34 cellular contexts compared by ENCODE assay signal in the genomic region with DNA sequence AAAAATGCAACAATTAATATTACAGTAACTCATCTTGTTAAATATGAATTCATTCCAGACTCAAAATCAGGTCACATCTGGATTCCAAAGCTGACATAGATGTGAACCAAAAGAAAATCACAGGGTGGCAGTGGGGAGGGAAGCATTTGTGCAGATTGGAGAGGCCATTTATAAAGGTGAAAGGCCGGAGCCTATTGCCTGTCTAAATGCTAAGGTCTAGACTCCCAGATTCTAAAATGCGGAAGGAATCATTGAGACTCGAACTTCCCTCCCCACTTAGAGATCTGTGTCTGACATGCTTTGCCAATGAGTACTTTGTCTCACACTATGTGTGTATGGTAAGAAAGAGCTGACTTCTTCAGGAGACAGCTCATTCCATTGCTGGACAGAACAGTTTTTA.
"Had no signal": no experiment of that assay in that cellular context is flagged by ENCODE, and none has a peak within 500 bp of the region (broad histone marks: within the 10 kb centered on the region; RNA-seq: fewer than 3 reads in every experiment).

No MANE protein-coding gene starts in this region.

- DNase-seq: activated B cell treated with CpG ODN at 0.5 μM for 24 hours; activated CD4-positive, alpha-beta memory T cell treated with anti-CD3 and anti-CD28 coated beads for 36 hours; activated CD4-positive, alpha-beta T cell treated with anti-CD3 and anti-CD28 coated beads for 48 hours; activated CD8-positive, alpha-beta memory T cell treated with anti-CD3 and anti-CD28 coated beads, Interleukin-2, amount 10 ng/mL, durations not matched to agents 7 days and 5 days; activated CD8-positive, alpha-beta memory T cell treated with anti-CD3 and anti-CD28 coated beads, Interleukin-2, amount 50 U/mL, for 4 hours; activated CD8-positive, alpha-beta T cell treated with anti-CD3 and anti-CD28 coated beads, Interleukin-2, amount 10 ng/mL, durations not matched to agents 7 days and 5 days; activated effector memory CD4-positive, alpha-beta T cell treated with anti-CD3 and anti-CD28 coated beads, Interleukin-2, amount 50 U/mL, for 16 hours; activated naive CD4-positive, alpha-beta T cell treated with anti-CD3 and anti-CD28 coated beads for 36 hours; activated naive CD8-positive, alpha-beta T cell treated with anti-CD3 and anti-CD28 coated beads for 36 hours; activated naive CD8-positive, alpha-beta T cell treated with anti-CD3 and anti-CD28 coated beads, Interleukin-2, amount 50 U/mL, for 24 hours; activated T-cell treated with anti-CD3 and anti-CD28 coated beads, Interleukin-2, amount 50 U/mL, for 1 hour; activated T-cell treated with anti-CD3 and anti-CD28 coated beads, Interleukin-2, amount 50 U/mL, for 48 hours; adrenal gland; amygdala; aorta; body of pancreas; cortex of kidney; dermis blood vessel endothelial cell; effector CD4-positive, alpha-beta T cell; effector memory CD8-positive, alpha-beta T cell; erythroblast; foreskin melanocyte; T-helper 1 cell; T-helper 17 cell; T1000; WERI-Rb-1 had no signal

- H3K9me3 Mint-ChIP-seq: activated B cell treated with CpG ODN at 0.5 μM for 24 hours; activated CD4-positive, alpha-beta memory T cell treated with anti-CD3 and anti-CD28 coated beads for 36 hours; activated naive CD4-positive, alpha-beta T cell treated with anti-CD3 and anti-CD28 coated beads for 36 hours; activated naive CD4-positive, alpha-beta T cell treated with anti-CD3 and anti-CD28 coated beads, Interleukin-2, amount 50 U/mL, for 24 hours; activated naive CD8-positive, alpha-beta T cell treated with anti-CD3 and anti-CD28 coated beads for 36 hours; activated naive CD8-positive, alpha-beta T cell treated with anti-CD3 and anti-CD28 coated beads, Interleukin-2, amount 50 U/mL, for 24 hours; activated T-helper 1 cell treated with anti-CD3 and anti-CD28 coated beads, Interleukin-12 subunit alpha, Interleukin-12 subunit beta, Interleukin-2, Interleukin-4 antibody, amounts not matched to agents 30 ng/mL and 10 ng/mL and 1 ng/mL, durations not matched to agents 14 hours and 24 hours and 36 hours; activated T-helper 2 cell treated with anti-CD3 and anti-CD28 coated beads, Interferon-gamma antibody, Interleukin-2, Interleukin-4, amounts not matched to agents 10 μg/mL and 5 μg/mL and 100 μg/mL, durations not matched to agents 14 hours and 24 hours and 36 hours; central memory CD8-positive, alpha-beta T cell; effector memory CD8-positive, alpha-beta T cell; T-helper 2 cell treated with Interferon-gamma antibody and Interleukin-4, amounts not matched to agents 5 μg/mL and 100 μg/mL, for 36 hours had no signal

- H3K27me3 Mint-ChIP-seq: activated naive CD4-positive, alpha-beta T cell treated with anti-CD3 and anti-CD28 coated beads, Interleukin-2, amount 50 U/mL, for 24 hours; activated naive CD8-positive, alpha-beta T cell treated with anti-CD3 and anti-CD28 coated beads, Interleukin-2, amount 50 U/mL, for 24 hours; T-helper 17 cell had no signal

- H3K4me3 ChIP-seq: adrenal gland, body of pancreas, cardiac muscle cell, esophagus muscularis mucosa, gastroesophageal sphincter had no signal

- H3K4me3 Mint-ChIP-seq: activated B cell treated with CpG ODN at 0.5 μM for 24 hours; activated CD4-positive, alpha-beta memory T cell treated with anti-CD3 and anti-CD28 coated beads for 36 hours; activated CD8-positive, alpha-beta memory T cell treated with anti-CD3 and anti-CD28 coated beads, Interleukin-2, amount 10 ng/mL, durations not matched to agents 7 days and 5 days; activated CD8-positive, alpha-beta T cell treated with anti-CD3 and anti-CD28 coated beads, Interleukin-2, amount 10 ng/mL, durations not matched to agents 7 days and 5 days; activated naive CD4-positive, alpha-beta T cell treated with anti-CD3 and anti-CD28 coated beads for 36 hours; activated naive CD4-positive, alpha-beta T cell treated with anti-CD3 and anti-CD28 coated beads, Interleukin-2, amount 50 U/mL, for 24 hours; activated naive CD8-positive, alpha-beta T cell treated with anti-CD3 and anti-CD28 coated beads for 36 hours; activated naive CD8-positive, alpha-beta T cell treated with anti-CD3 and anti-CD28 coated beads, Interleukin-2, amount 50 U/mL, for 24 hours; activated T-helper 1 cell treated with anti-CD3 and anti-CD28 coated beads, Interleukin-12 subunit alpha, Interleukin-12 subunit beta, Interleukin-2, Interleukin-4 antibody, amounts not matched to agents 30 ng/mL and 10 ng/mL and 1 ng/mL, durations not matched to agents 14 hours and 24 hours and 36 hours; central memory CD8-positive, alpha-beta T cell; effector memory CD8-positive, alpha-beta T cell; T-helper 17 cell; T-helper 2 cell treated with Interferon-gamma antibody and Interleukin-4, amounts not matched to agents 5 μg/mL and 100 μg/mL, for 36 hours had no signal

- H3K27ac Mint-ChIP-seq: activated B cell treated with CpG ODN at 0.5 μM for 24 hours; activated CD4-positive, alpha-beta memory T cell treated with anti-CD3 and anti-CD28 coated beads for 36 hours; activated CD8-positive, alpha-beta memory T cell treated with anti-CD3 and anti-CD28 coated beads, Interleukin-2, amount 10 ng/mL, durations not matched to agents 7 days and 5 days; activated CD8-positive, alpha-beta T cell treated with anti-CD3 and anti-CD28 coated beads, Interleukin-2, amount 10 ng/mL, durations not matched to agents 7 days and 5 days; activated naive CD4-positive, alpha-beta T cell treated with anti-CD3 and anti-CD28 coated beads for 36 hours; activated naive CD4-positive, alpha-beta T cell treated with anti-CD3 and anti-CD28 coated beads, Interleukin-2, amount 50 U/mL, for 24 hours; activated naive CD8-positive, alpha-beta T cell treated with anti-CD3 and anti-CD28 coated beads for 36 hours; activated naive CD8-positive, alpha-beta T cell treated with anti-CD3 and anti-CD28 coated beads, Interleukin-2, amount 50 U/mL, for 24 hours; activated T-helper 1 cell treated with anti-CD3 and anti-CD28 coated beads, Interleukin-12 subunit alpha, Interleukin-12 subunit beta, Interleukin-2, Interleukin-4 antibody, amounts not matched to agents 30 ng/mL and 10 ng/mL and 1 ng/mL, durations not matched to agents 14 hours and 24 hours and 36 hours; activated T-helper 2 cell treated with anti-CD3 and anti-CD28 coated beads, Interferon-gamma antibody, Interleukin-2, Interleukin-4, amounts not matched to agents 10 μg/mL and 5 μg/mL and 100 μg/mL, durations not matched to agents 14 hours and 24 hours and 36 hours; effector memory CD8-positive, alpha-beta T cell; T-helper 17 cell; T-helper 2 cell treated with Interferon-gamma antibody and Interleukin-4, amounts not matched to agents 5 μg/mL and 100 μg/mL, for 36 hours had no signal

- H3K36me3 ChIP-seq: adrenal gland, cardiac muscle cell, esophagus muscularis mucosa, gastroesophageal sphincter, WERI-Rb-1 had no signal

- H3K4me1 Mint-ChIP-seq: activated B cell treated with CpG ODN at 0.5 μM for 24 hours; activated CD8-positive, alpha-beta memory T cell treated with anti-CD3 and anti-CD28 coated beads, Interleukin-2, amount 10 ng/mL, durations not matched to agents 7 days and 5 days; activated naive CD4-positive, alpha-beta T cell treated with anti-CD3 and anti-CD28 coated beads, Interleukin-2, amount 50 U/mL, for 24 hours; activated naive CD8-positive, alpha-beta T cell treated with anti-CD3 and anti-CD28 coated beads for 36 hours; activated naive CD8-positive, alpha-beta T cell treated with anti-CD3 and anti-CD28 coated beads, Interleukin-2, amount 50 U/mL, for 24 hours; central memory CD8-positive, alpha-beta T cell; T-helper 17 cell had no signal

- H3K4me1 ChIP-seq: adrenal gland, body of pancreas, gastroesophageal sphincter had no signal

- H3K9me3 ChIP-seq: adrenal gland, body of pancreas, esophagus muscularis mucosa, gastroesophageal sphincter had no signal

- H3K36me3 Mint-ChIP-seq: activated CD4-positive, alpha-beta memory T cell treated with anti-CD3 and anti-CD28 coated beads for 36 hours; activated CD8-positive, alpha-beta memory T cell treated with anti-CD3 and anti-CD28 coated beads, Interleukin-2, amount 10 ng/mL, durations not matched to agents 7 days and 5 days; activated naive CD4-positive, alpha-beta T cell treated with anti-CD3 and anti-CD28 coated beads, Interleukin-2, amount 50 U/mL, for 24 hours; activated naive CD8-positive, alpha-beta T cell treated with anti-CD3 and anti-CD28 coated beads for 36 hours had no signal

- H3K27ac ChIP-seq: adrenal gland, body of pancreas, cardiac muscle cell, esophagus muscularis mucosa, gastroesophageal sphincter, WERI-Rb-1 had no signal

- H3K27me3 ChIP-seq: adrenal gland, body of pancreas, cardiac muscle cell, esophagus muscularis mucosa, gastroesophageal sphincter had no signal
